In genomic region chr4:82620126-82620525, GRCh38 we compare ENCODE assay signal across 14 cellular contexts. TPM values are rescaled to one million over a fixed set of nuclear protein-coding genes. Genes with fewer than 3 reads are reported as not detected.
DNase-seq lines count a peak whose midpoint lies in the region; ATAC-seq and TF ChIP-seq lines count a peak whose summit lies in the region.
"Had no signal": no experiment of that assay in that cellular context is flagged by ENCODE, and none has a peak within 500 bp of the region (broad histone marks: within the 10 kb centered on the region; RNA-seq: fewer than 3 reads in every experiment).

No MANE protein-coding gene starts in this region.

- H3K4me3 ChIP-seq in BE2C (ENCODE audit: low read depth, low read length) (no peak overlapping the region), SJCRH30 (no peak overlapping the region)
- H3K4me3 ChIP-seq: GM23248 had no signal

- H3K27me3 ChIP-seq in BE2C: no peaks in the 10 kb centered on the region
- no peaks in the 10 kb centered on the region for H3K27me3 ChIP-seq in SJCRH30

- TF ChIP-seq CTCF in BE2C (IDR thresholded peaks at IDR 0.05; ENCODE audit: low read depth, low read length) (no peak), neural crest cell (conservative IDR thresholded peaks at IDR 0.05) (no peak)

- H3K36me3 ChIP-seq in BE2C: no peaks in the 10 kb centered on the region
- H3K36me3 ChIP-seq in SJCRH30: no peaks in the 10 kb centered on the region

- intact Hi-C loops in left ventricle myocardium superior (cut with micrococcal nuclease): no loop called here

- H3K4me1 Mint-ChIP-seq in neural crest cell: peaks cover 19% of the 10 kb centered on the region
- H3K4me1 Mint-ChIP-seq in stimulated activated effector memory CD8-positive, alpha-beta T cell treated with anti-CD3 and anti-CD28 coated beads, Interleukin-12 subunit alpha, Interleukin-12 subunit beta, amount 100 ng/mL, for 72 hours: no peaks in the 10 kb centered on the region
- H3K4me1 Mint-ChIP-seq: B cell; CD4-positive, CD25-positive, alpha-beta regulatory T cell had no signal

- H3K4me3 Mint-ChIP-seq in neural crest cell: no peak overlapping the region
- no peak overlapping the region for H3K4me3 Mint-ChIP-seq in stimulated activated effector memory CD8-positive, alpha-beta T cell treated with anti-CD3 and anti-CD28 coated beads, Interleukin-12 subunit alpha, Interleukin-12 subunit beta, amount 100 ng/mL, for 72 hours
- H3K4me3 Mint-ChIP-seq: B cell; CD4-positive, CD25-positive, alpha-beta regulatory T cell; CD8-positive, alpha-beta memory T cell had no signal

- H3K4me1 ChIP-seq in BE2C (peaks cover 36% of the 10 kb centered on the region), SJCRH30 (no peaks in the 10 kb centered on the region)

- DNase-seq in BE2C (peak; percentile 46), SK-N-DZ (ENCODE audit: low spot score) (peak; percentile 16), neural crest cell (ENCODE audit: low read depth, low spot score) (no peak), left ventricle myocardium superior (no peak), SJCRH30 (no peak)
- DNase-seq in stimulated activated effector memory CD8-positive, alpha-beta T cell treated with anti-CD3 and anti-CD28 coated beads, Interleukin-12 subunit alpha, Interleukin-12 subunit beta, amount 100 ng/mL, for 72 hours (ENCODE audit: low spot score in 2 of 2): no peak
- no peak for DNase-seq in activated effector memory CD4-positive, alpha-beta T cell treated with anti-CD3 and anti-CD28 coated beads, Interleukin-2, amount 50 U/mL, for 16 hours
- DNase-seq: CD4-positive, CD25-positive, alpha-beta regulatory T cell; CD8-positive, alpha-beta memory T cell; GDM1; GM23248; HCEC 1CT had no signal

- no peak overlapping the region for H3K27ac ChIP-seq in SJCRH30
- H3K27ac ChIP-seq: GM23248 had no signal

- no peaks in the 10 kb centered on the region for H3K9me3 Mint-ChIP-seq in neural crest cell
- no peaks in the 10 kb centered on the region for H3K9me3 Mint-ChIP-seq in stimulated activated effector memory CD8-positive, alpha-beta T cell treated with anti-CD3 and anti-CD28 coated beads, Interleukin-12 subunit alpha, Interleukin-12 subunit beta, amount 100 ng/mL, for 72 hours
- H3K9me3 Mint-ChIP-seq: CD4-positive, CD25-positive, alpha-beta regulatory T cell; CD8-positive, alpha-beta memory T cell had no signal

- no peaks in the 10 kb centered on the region for H3K9me3 ChIP-seq in BE2C
- H3K9me3 ChIP-seq in SJCRH30 (replicated peaks): no peaks in the 10 kb centered on the region

- ATAC-seq in stimulated activated effector memory CD8-positive, alpha-beta T cell treated with anti-CD3 and anti-CD28 coated beads, Interleukin-12 subunit alpha, Interleukin-12 subunit beta, amount 100 ng/mL, for 72 hours: peak; percentile 42
- ATAC-seq in left ventricle myocardium superior: no peak

- H3K36me3 Mint-ChIP-seq in neural crest cell (ENCODE audit: low read depth): no peaks in the 10 kb centered on the region
- no peaks in the 10 kb centered on the region for H3K36me3 Mint-ChIP-seq in stimulated activated effector memory CD8-positive, alpha-beta T cell treated with anti-CD3 and anti-CD28 coated beads, Interleukin-12 subunit alpha, Interleukin-12 subunit beta, amount 100 ng/mL, for 72 hours
- H3K36me3 Mint-ChIP-seq: CD4-positive, CD25-positive, alpha-beta regulatory T cell; CD8-positive, alpha-beta memory T cell had no signal

- H3K27me3 Mint-ChIP-seq in neural crest cell (ENCODE audit: low read depth): no peaks in the 10 kb centered on the region
- H3K27me3 Mint-ChIP-seq: CD4-positive, CD25-positive, alpha-beta regulatory T cell had no signal

- H3K27ac Mint-ChIP-seq in neural crest cell (ENCODE audit: unreplicated experiment): peak overlapping the region; percentile 14
- no peak overlapping the region for H3K27ac Mint-ChIP-seq in stimulated activated effector memory CD8-positive, alpha-beta T cell treated with anti-CD3 and anti-CD28 coated beads, Interleukin-12 subunit alpha, Interleukin-12 subunit beta, amount 100 ng/mL, for 72 hours
- H3K27ac Mint-ChIP-seq: B cell; CD4-positive, CD25-positive, alpha-beta regulatory T cell; CD8-positive, alpha-beta memory T cell had no signal

RNA-seq across cellular contexts. Expression of gene TMEM150C, which starts 58.3 kb away (rescaled TPM):
- polyA plus RNA-seq in BE2C (2012; ENCODE audit: insufficient read depth, insufficient read length, low read depth): 1.4 TPM
- polyA plus RNA-seq in SK-N-DZ (2014; cell fraction: cytosol; rRNA removed): 3.0 and 5.7 TPM in 2 replicates
- 0.21 and 0.63 TPM in 2 replicates for polyA plus RNA-seq in SK-N-DZ (2014; cell fraction: nucleus; rRNA removed)
- total RNA-seq in neural crest cell (8.5 and 8.9 TPM in 2 replicates), left ventricle myocardium superior (19.6 TPM)
- total RNA-seq in SJCRH30 (2014; rRNA removed; shearing (Covaris generic)): 0.65 and 0.66 TPM in 2 replicates
- total RNA-seq: B cell; CD4-positive, CD25-positive, alpha-beta regulatory T cell; CD8-positive, alpha-beta memory T cell; HT-29 had no signal

Comparison
In these comparisons a context has a peak if more than half of its experiments do, and no peak if none do; other contexts are left out.
1. DNase-seq: peak in BE2C (single experiment) and SK-N-DZ (single experiment); none in neural crest cell (single experiment), stimulated activated effector memory CD8-positive, alpha-beta T cell treated with anti-CD3 and anti-CD28 coated beads, Interleukin-12 subunit alpha, Interleukin-12 subunit beta, amount 100 ng/mL, for 72 hours (0 of 2), activated effector memory CD4-positive, alpha-beta T cell treated with anti-CD3 and anti-CD28 coated beads, Interleukin-2, amount 50 U/mL, for 16 hours (single experiment), left ventricle myocardium superior (single experiment) and SJCRH30 (0 of 2).